In the genomic region with DNA sequence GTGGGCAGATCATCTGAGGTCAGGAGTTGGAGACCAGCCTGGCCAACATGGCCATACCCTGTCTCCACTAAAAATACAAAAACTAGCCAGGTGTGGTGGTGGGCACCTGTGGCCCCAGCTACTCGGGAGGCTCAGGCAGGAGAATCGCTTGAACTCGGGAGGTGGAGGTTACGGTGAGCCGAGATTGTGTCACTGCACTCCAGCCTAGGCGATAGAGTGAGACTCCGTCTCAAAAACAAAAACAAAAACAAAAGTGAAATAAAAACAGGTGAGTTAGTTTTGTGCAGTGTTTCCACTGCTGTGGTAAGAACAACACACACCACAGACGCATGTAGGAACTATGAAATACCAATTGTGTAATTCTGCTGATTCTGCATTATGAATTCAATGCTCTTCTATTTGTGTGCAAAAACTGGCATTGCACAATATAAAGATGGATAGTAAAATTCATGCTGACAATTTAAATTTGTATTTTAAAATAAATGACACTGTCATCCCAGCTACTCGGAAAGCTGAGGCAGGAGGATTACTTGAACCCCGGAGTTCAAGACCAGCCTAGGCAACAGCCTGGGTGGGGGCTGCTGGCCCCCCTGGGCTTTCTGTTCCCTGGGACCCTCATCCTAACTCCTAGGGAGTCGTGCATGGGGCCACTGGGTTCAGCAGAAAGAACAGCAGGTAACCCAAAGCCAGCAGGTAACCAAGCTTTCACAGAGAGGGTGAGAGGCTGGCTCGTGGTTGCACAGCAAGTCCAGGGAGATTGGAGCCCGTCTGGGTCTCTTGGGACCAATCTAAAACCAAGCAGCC, we compare ENCODE assay signal across 24 cellular contexts. TPM values are rescaled to one million over a fixed set of nuclear protein-coding genes. Genes with fewer than 3 reads are reported as not detected.
DNase-seq lines count a peak whose midpoint lies in the region; ATAC-seq lines count a peak whose summit lies in the region.
"Had no signal": no experiment of that assay in that cellular context is flagged by ENCODE, and none has a peak within 500 bp of the region (broad histone marks: within the 10 kb centered on the region; RNA-seq: fewer than 3 reads in every experiment).

No MANE protein-coding gene starts in this region.

- no peaks in the 10 kb centered on the region for H3K9me3 Mint-ChIP-seq in activated naive CD8-positive, alpha-beta T cell (ENCODE audit: low read depth)
- no peaks in the 10 kb centered on the region for H3K9me3 Mint-ChIP-seq in activated naive CD8-positive, alpha-beta T cell treated with anti-CD3 and anti-CD28 coated beads for 36 hours

- ATAC-seq in HG03108 (IDR thresholded peaks at IDR 0.05; ENCODE audit: unreplicated experiment) = no peak
- ATAC-seq in HG02798 (IDR thresholded peaks at IDR 0.05; ENCODE audit: poor library complexity, unreplicated experiment) = no peak

- no peak overlapping the region for H3K4me3 Mint-ChIP-seq in activated naive CD8-positive, alpha-beta T cell
- H3K4me3 Mint-ChIP-seq in activated naive CD8-positive, alpha-beta T cell treated with anti-CD3 and anti-CD28 coated beads for 36 hours = no peak overlapping the region

- H3K27ac Mint-ChIP-seq in activated naive CD8-positive, alpha-beta T cell = peak overlapping the region; percentile 7
- H3K27ac Mint-ChIP-seq in activated naive CD8-positive, alpha-beta T cell treated with anti-CD3 and anti-CD28 coated beads for 36 hours = no peak overlapping the region

- H3K4me1 Mint-ChIP-seq in activated naive CD8-positive, alpha-beta T cell (ENCODE audit: low read depth) = peaks cover 32% of the 10 kb centered on the region
- peaks cover 24% of the 10 kb centered on the region for H3K4me1 Mint-ChIP-seq in activated naive CD8-positive, alpha-beta T cell treated with anti-CD3 and anti-CD28 coated beads for 36 hours

- no peaks in the 10 kb centered on the region for H3K27me3 Mint-ChIP-seq in activated naive CD8-positive, alpha-beta T cell
- H3K27me3 Mint-ChIP-seq in activated naive CD8-positive, alpha-beta T cell treated with anti-CD3 and anti-CD28 coated beads for 36 hours = no peaks in the 10 kb centered on the region

- in situ Hi-C loops in SK-MEL-5 (cut with HindIII; ENCODE audit: low pct_unique_long_range_greater_than_20kb, low sequenced_read_pairs) = no loop called here
- in situ Hi-C loops in G401 (cut with HindIII; ENCODE audit: low sequenced_read_pairs) = no loop called here

- H3K36me3 Mint-ChIP-seq in activated naive CD8-positive, alpha-beta T cell = no peaks in the 10 kb centered on the region
- no peaks in the 10 kb centered on the region for H3K36me3 Mint-ChIP-seq in activated naive CD8-positive, alpha-beta T cell treated with anti-CD3 and anti-CD28 coated beads for 36 hours

- DNase-seq in activated naive CD8-positive, alpha-beta T cell treated with anti-CD3 and anti-CD28 coated beads for 36 hours = no peak
- DNase-seq in SK-MEL-5 (ENCODE audit: low read depth, low spot score) (peak; percentile 56), fibroblast of gingiva (ENCODE audit: low read depth) (peak; percentile 38), G401 (ENCODE audit: low spot score) (no peak), kidney tubule cell (ENCODE audit: low spot score) (no peak)
- DNase-seq: ACHN; activated CD4-positive, alpha-beta T cell treated with anti-CD3 and anti-CD28 coated beads for 1 hour; activated CD8-positive, alpha-beta memory T cell treated with anti-CD3 and anti-CD28 coated beads, Interleukin-2, amount 50 U/mL, for 4 hours; Caco-2; foreskin fibroblast; H7; KBM-7; kidney; NCI-H1105; NCI-H526; PC-9; retina; tibial artery had no signal

RNA-seq across cellular contexts. Expression of gene RHBDF2, which starts 10.5 kb away (rescaled TPM):
- total RNA-seq in activated naive CD8-positive, alpha-beta T cell treated with anti-CD3 and anti-CD28 coated beads for 36 hours = 10 to 100 TPM; 20.7 to 22.2 TPM
- total RNA-seq in SK-MEL-5 (2014; rRNA removed; shearing (Covaris generic)) = 25.0 and 28.6 TPM in 2 replicates
- 75.0 and 78.8 TPM in 2 replicates for polyA plus RNA-seq in SK-MEL-5 (2015; cell fraction: cytosol; rRNA removed)
- polyA plus RNA-seq in SK-MEL-5 (2015; cell fraction: nucleus; rRNA removed) = 64.9 and 68.7 TPM in 2 replicates
- 4.1 and 13.1 TPM in 2 replicates for total RNA-seq in G401 (2014; rRNA removed; shearing (Covaris generic))

RNA-seq across cellular contexts. Expression of gene CYGB, which starts 25.7 kb away (rescaled TPM):
- under 1 TPM; 0.33 to 0.62 TPM for total RNA-seq in activated naive CD8-positive, alpha-beta T cell treated with anti-CD3 and anti-CD28 coated beads for 36 hours
- total RNA-seq in SK-MEL-5 (2014; rRNA removed; shearing (Covaris generic)) = 122 TPM in 2 replicates
- polyA plus RNA-seq in SK-MEL-5 (2015; cell fraction: cytosol; rRNA removed) = 107 and 128 TPM in 2 replicates
- polyA plus RNA-seq in SK-MEL-5 (2015; cell fraction: nucleus; rRNA removed) = 37.9 and 41.4 TPM in 2 replicates
- 3.1 and 3.3 TPM in 2 replicates for total RNA-seq in G401 (2014; rRNA removed; shearing (Covaris generic))

RNA-seq across cellular contexts. Expression of gene PRCD, which starts 28.1 kb away (rescaled TPM):
- under 1 TPM; 0.36 to 0.66 TPM for total RNA-seq in activated naive CD8-positive, alpha-beta T cell treated with anti-CD3 and anti-CD28 coated beads for 36 hours
- total RNA-seq in SK-MEL-5 (2014; rRNA removed; shearing (Covaris generic)) = 15.8 and 18.8 TPM in 2 replicates
- 12.2 and 13.3 TPM in 2 replicates for polyA plus RNA-seq in SK-MEL-5 (2015; cell fraction: cytosol; rRNA removed)
- 32.9 and 49.6 TPM in 2 replicates for polyA plus RNA-seq in SK-MEL-5 (2015; cell fraction: nucleus; rRNA removed)
- total RNA-seq in G401 (2014; rRNA removed; shearing (Covaris generic)) = 9.4 and 12.2 TPM in 2 replicates
- total RNA-seq: Caco-2 had no signal

RNA-seq across cellular contexts. Expression of gene AANAT, which starts 44.4 kb away (rescaled TPM):
- under 1 TPM in 1 of 2 experiments, not detected in 1; 0.36 TPM for total RNA-seq in activated naive CD8-positive, alpha-beta T cell treated with anti-CD3 and anti-CD28 coated beads for 36 hours
- total RNA-seq in SK-MEL-5 (2014; rRNA removed; shearing (Covaris generic)) = not detected in 2 replicates
- polyA plus RNA-seq in SK-MEL-5 (2015; cell fraction: cytosol; rRNA removed) = not detected in 2 replicates
- polyA plus RNA-seq in SK-MEL-5 (2015; cell fraction: nucleus; rRNA removed) = 0.88 TPM in 1 of 2 replicates, not detected in the other
- total RNA-seq in G401 (2014; rRNA removed; shearing (Covaris generic)) = not detected in 2 replicates
- total RNA-seq: astrocyte, Caco-2, hepatocyte, kidney, PC-9, SJSA1 had no signal
- polyA plus RNA-seq: hepatocyte had no signal

RNA-seq across cellular contexts. Expression of gene UBE2O, which starts 58.8 kb away (rescaled TPM):
- 10 to 100 TPM; 37.7 to 38.4 TPM for total RNA-seq in activated naive CD8-positive, alpha-beta T cell treated with anti-CD3 and anti-CD28 coated beads for 36 hours
- total RNA-seq in SK-MEL-5 (2014; rRNA removed; shearing (Covaris generic)) = 30.7 and 36.4 TPM in 2 replicates
- polyA plus RNA-seq in SK-MEL-5 (2015; cell fraction: cytosol; rRNA removed) = 44.4 and 56.8 TPM in 2 replicates
- 99.5 and 103 TPM in 2 replicates for polyA plus RNA-seq in SK-MEL-5 (2015; cell fraction: nucleus; rRNA removed)
- total RNA-seq in G401 (2014; rRNA removed; shearing (Covaris generic)) = 30.5 and 34.9 TPM in 2 replicates

Comparison
In these comparisons a context has a peak if more than half of its experiments do, and no peak if none do; other contexts are left out.
1. DNase-seq: peak in SK-MEL-5 (single experiment) and fibroblast of gingiva (single experiment); none in activated naive CD8-positive, alpha-beta T cell treated with anti-CD3 and anti-CD28 coated beads for 36 hours (single experiment), G401 (single experiment) and kidney tubule cell (single experiment).
2. RNA of gene CYGB, which starts 25.7 kb away (total RNA-seq): 122 TPM in SK-MEL-5; 3.1 to 3.3 TPM in G401 and 0.33 to 0.62 TPM in activated naive CD8-positive, alpha-beta T cell treated with anti-CD3 and anti-CD28 coated beads for 36 hours; every median in the first group is over 10 times any median in the second.